ENCODE assay signal across 2 cellular contexts in the genomic region with DNA sequence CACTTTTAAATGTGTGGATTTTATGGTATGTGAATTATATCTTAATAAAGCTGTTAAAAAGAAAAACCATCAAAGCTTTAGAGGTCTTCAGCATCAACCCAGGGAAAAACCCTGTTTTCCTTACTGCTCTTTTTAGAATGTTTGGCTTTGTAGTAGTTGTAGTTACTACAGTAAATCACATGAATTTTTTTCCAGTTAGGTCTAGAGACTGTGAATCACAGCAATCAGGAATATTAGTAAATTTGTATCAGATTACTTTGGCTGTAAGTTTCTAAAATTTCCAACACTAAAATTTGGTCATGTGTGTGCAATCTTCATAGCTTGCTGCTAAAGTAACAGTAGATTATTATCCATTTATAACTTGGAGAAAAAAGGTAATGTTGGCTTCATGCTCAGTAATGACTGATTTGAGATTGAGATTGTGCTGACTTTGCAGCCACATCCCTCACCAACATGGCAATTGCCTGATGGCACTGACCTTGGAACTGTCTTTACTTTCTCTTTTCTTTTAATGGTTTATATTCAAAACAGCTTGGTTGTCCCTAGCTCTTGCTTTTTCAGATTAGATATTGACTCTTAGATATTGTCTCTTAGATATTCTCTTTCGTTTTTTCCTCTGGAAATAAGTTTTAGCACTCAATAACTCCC.
TF ChIP-seq lines count a peak whose summit lies in the region.

No MANE protein-coding gene starts in this region.

TF ChIP-seq in SK-N-SH treated with all-trans-retinoic acid at 6 μM for 48 hours, 23 proteins besides CTCF, POLR2A, EP300 and RAD21:
- TF ChIP-seq, protein P1, sequence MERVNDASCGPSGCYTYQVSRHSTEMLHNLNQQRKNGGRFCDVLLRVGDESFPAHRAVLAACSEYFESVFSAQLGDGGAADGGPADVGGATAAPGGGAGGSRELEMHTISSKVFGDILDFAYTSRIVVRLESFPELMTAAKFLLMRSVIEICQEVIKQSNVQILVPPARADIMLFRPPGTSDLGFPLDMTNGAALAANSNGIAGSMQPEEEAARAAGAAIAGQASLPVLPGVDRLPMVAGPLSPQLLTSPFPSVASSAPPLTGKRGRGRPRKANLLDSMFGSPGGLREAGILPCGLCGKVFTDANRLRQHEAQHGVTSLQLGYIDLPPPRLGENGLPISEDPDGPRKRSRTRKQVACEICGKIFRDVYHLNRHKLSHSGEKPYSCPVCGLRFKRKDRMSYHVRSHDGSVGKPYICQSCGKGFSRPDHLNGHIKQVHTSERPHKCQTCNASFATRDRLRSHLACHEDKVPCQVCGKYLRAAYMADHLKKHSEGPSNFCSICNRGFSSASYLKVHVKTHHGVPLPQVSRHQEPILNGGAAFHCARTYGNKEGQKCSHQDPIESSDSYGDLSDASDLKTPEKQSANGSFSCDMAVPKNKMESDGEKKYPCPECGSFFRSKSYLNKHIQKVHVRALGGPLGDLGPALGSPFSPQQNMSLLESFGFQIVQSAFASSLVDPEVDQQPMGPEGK (CRISPR knock-in tag; IDR thresholded peaks at IDR 0.05; ENCODE audit: borderline replicate concordance): no peak
- no peak for TF ChIP-seq BACH2 (CRISPR knock-in tag; IDR thresholded peaks at IDR 0.05; ENCODE audit: borderline replicate concordance)
- TF ChIP-seq OSR1 (CRISPR knock-in tag; IDR thresholded peaks at IDR 0.05): no peak
- TF ChIP-seq ZFP3 (CRISPR knock-in tag; IDR thresholded peaks at IDR 0.05): no peak
- no peak for TF ChIP-seq SNAI2 (CRISPR knock-in tag; IDR thresholded peaks at IDR 0.05)
- TF ChIP-seq, protein P2, sequence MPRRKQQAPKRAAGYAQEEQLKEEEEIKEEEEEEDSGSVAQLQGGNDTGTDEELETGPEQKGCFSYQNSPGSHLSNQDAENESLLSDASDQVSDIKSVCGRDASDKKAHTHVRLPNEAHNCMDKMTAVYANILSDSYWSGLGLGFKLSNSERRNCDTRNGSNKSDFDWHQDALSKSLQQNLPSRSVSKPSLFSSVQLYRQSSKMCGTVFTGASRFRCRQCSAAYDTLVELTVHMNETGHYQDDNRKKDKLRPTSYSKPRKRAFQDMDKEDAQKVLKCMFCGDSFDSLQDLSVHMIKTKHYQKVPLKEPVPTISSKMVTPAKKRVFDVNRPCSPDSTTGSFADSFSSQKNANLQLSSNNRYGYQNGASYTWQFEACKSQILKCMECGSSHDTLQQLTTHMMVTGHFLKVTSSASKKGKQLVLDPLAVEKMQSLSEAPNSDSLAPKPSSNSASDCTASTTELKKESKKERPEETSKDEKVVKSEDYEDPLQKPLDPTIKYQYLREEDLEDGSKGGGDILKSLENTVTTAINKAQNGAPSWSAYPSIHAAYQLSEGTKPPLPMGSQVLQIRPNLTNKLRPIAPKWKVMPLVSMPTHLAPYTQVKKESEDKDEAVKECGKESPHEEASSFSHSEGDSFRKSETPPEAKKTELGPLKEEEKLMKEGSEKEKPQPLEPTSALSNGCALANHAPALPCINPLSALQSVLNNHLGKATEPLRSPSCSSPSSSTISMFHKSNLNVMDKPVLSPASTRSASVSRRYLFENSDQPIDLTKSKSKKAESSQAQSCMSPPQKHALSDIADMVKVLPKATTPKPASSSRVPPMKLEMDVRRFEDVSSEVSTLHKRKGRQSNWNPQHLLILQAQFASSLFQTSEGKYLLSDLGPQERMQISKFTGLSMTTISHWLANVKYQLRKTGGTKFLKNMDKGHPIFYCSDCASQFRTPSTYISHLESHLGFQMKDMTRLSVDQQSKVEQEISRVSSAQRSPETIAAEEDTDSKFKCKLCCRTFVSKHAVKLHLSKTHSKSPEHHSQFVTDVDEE (CRISPR knock-in tag; IDR thresholded peaks at IDR 0.05): no peak
- no peak for TF ChIP-seq ZNF565 (CRISPR knock-in tag; conservative IDR thresholded peaks at IDR 0.05; ENCODE audit: low read depth)
- no peak for TF ChIP-seq ZNF8 (CRISPR knock-in tag; IDR thresholded peaks at IDR 0.05)
- no peak for TF ChIP-seq ARNTL (CRISPR knock-in tag; IDR thresholded peaks at IDR 0.05; ENCODE audit: borderline replicate concordance, low read depth)
- no peak for TF ChIP-seq TCF4 (CRISPR knock-in tag; IDR thresholded peaks at IDR 0.05; ENCODE audit: borderline replicate concordance)
- TF ChIP-seq ISL1 (CRISPR knock-in tag; IDR thresholded peaks at IDR 0.05): no peak
- TF ChIP-seq ZC3H10 (CRISPR knock-in tag; IDR thresholded peaks at IDR 0.05): no peak
- TF ChIP-seq, protein P3, sequence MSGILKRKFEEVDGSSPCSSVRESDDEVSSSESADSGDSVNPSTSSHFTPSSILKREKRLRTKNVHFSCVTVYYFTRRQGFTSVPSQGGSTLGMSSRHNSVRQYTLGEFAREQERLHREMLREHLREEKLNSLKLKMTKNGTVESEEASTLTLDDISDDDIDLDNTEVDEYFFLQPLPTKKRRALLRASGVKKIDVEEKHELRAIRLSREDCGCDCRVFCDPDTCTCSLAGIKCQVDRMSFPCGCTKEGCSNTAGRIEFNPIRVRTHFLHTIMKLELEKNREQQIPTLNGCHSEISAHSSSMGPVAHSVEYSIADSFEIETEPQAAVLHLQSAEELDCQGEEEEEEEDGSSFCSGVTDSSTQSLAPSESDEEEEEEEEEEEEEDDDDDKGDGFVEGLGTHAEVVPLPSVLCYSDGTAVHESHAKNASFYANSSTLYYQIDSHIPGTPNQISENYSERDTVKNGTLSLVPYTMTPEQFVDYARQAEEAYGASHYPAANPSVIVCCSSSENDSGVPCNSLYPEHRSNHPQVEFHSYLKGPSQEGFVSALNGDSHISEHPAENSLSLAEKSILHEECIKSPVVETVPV (CRISPR knock-in tag; IDR thresholded peaks at IDR 0.05): no peak
- no peak for TF ChIP-seq TOX (CRISPR knock-in tag; IDR thresholded peaks at IDR 0.05; ENCODE audit: borderline replicate concordance)
- TF ChIP-seq PPARA (CRISPR knock-in tag; IDR thresholded peaks at IDR 0.05; ENCODE audit: borderline replicate concordance): no peak
TF ChIP-seq in SK-N-SH treated with all-trans-retinoic acid at 6 μM for 48 hours: peak in this region for 0.

TF ChIP-seq in SK-N-SH, 30 proteins besides CTCF, POLR2A, EP300 and RAD21 (continued from another document):
- TF ChIP-seq, protein P4, sequence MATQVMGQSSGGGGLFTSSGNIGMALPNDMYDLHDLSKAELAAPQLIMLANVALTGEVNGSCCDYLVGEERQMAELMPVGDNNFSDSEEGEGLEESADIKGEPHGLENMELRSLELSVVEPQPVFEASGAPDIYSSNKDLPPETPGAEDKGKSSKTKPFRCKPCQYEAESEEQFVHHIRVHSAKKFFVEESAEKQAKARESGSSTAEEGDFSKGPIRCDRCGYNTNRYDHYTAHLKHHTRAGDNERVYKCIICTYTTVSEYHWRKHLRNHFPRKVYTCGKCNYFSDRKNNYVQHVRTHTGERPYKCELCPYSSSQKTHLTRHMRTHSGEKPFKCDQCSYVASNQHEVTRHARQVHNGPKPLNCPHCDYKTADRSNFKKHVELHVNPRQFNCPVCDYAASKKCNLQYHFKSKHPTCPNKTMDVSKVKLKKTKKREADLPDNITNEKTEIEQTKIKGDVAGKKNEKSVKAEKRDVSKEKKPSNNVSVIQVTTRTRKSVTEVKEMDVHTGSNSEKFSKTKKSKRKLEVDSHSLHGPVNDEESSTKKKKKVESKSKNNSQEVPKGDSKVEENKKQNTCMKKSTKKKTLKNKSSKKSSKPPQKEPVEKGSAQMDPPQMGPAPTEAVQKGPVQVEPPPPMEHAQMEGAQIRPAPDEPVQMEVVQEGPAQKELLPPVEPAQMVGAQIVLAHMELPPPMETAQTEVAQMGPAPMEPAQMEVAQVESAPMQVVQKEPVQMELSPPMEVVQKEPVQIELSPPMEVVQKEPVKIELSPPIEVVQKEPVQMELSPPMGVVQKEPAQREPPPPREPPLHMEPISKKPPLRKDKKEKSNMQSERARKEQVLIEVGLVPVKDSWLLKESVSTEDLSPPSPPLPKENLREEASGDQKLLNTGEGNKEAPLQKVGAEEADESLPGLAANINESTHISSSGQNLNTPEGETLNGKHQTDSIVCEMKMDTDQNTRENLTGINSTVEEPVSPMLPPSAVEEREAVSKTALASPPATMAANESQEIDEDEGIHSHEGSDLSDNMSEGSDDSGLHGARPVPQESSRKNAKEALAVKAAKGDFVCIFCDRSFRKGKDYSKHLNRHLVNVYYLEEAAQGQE (IDR thresholded peaks at IDR 0.05; ENCODE audit: low read depth, low read length): no peak
- TF ChIP-seq MXI1 (IDR thresholded peaks at IDR 0.05; ENCODE audit: low read depth, low read length) (no peak), NFIC (IDR thresholded peaks at IDR 0.05; ENCODE audit: borderline replicate concordance) (no peak), TEAD4 (IDR thresholded peaks at IDR 0.05; ENCODE audit: borderline replicate concordance, insufficient read depth) (no peak), ELF1 (IDR thresholded peaks at IDR 0.05) (no peak), FOSL2 (IDR thresholded peaks at IDR 0.05; ENCODE audit: borderline replicate concordance, low read depth) (no peak)
TF ChIP-seq in SK-N-SH: peak in this region for 0.
